ENCODE assay signal across 22 cellular contexts in genomic region chr2:174021056-174021656, GRCh38. TPM values are rescaled to one million over a fixed set of nuclear protein-coding genes. Genes with fewer than 3 reads are reported as not detected.
DNase-seq lines count a peak whose midpoint lies in the region; ATAC-seq and TF ChIP-seq lines count a peak whose summit lies in the region.
"Had no signal": no experiment of that assay in that cellular context is flagged by ENCODE, and none has a peak within 500 bp of the region (broad histone marks: within the 10 kb centered on the region; RNA-seq: fewer than 3 reads in every experiment).

No MANE protein-coding gene starts in this region.

- DNase-seq in GM12865 (ENCODE audit: low read depth) (peak; percentile 38), NOMO-1 (lab: John Stamatoyannopoulos, UW; ENCODE audit: unreplicated experiment in 2 of 2) (peak; percentile 20 to 36), lower lobe of right lung (no peak), hippocampal formation (lab: John Stamatoyannopoulos, UW) (no peak), foreskin keratinocyte (no peak)
- no peak for DNase-seq in CD4-positive, alpha-beta memory T cell
- DNase-seq: activated CD4-positive, alpha-beta T cell treated with anti-CD3 and anti-CD28 coated beads, Interleukin-2, amount 50 U/mL, for 4 hours; body of pancreas; cortex of kidney; gastrocnemius medialis; NCI-H1105 treated with DMSO at 0.1 percent for 48 hours; NCI-H82; right lobe of liver; stimulated activated CD4-positive, alpha-beta T cell treated with anti-CD3 and anti-CD28 coated beads, Interleukin-1b, Interleukin-23, amount 100 ng/mL, for 48 hours had no signal

- peaks cover 0 to 3% (median 0%) of the 10 kb centered on the region in 8 donors for H3K9me3 Mint-ChIP-seq in CD4-positive, alpha-beta memory T cell
- H3K9me3 Mint-ChIP-seq: activated naive CD4-positive, alpha-beta T cell treated with anti-CD3 and anti-CD28 coated beads, Interleukin-2, amount 50 U/mL, for 24 hours had no signal

- ATAC-seq in HG02884 (IDR thresholded peaks at IDR 0.05; ENCODE audit: unreplicated experiment) = peak; percentile 66
- no peak for ATAC-seq in lower lobe of right lung
- ATAC-seq in GM18511 (IDR thresholded peaks at IDR 0.05; ENCODE audit: unreplicated experiment) = no peak
- ATAC-seq in foreskin keratinocyte = no peak
- ATAC-seq: body of pancreas, gastrocnemius medialis, left lobe of liver had no signal

- no peak overlapping the region for H3K4me3 Mint-ChIP-seq in CD4-positive, alpha-beta memory T cell
- H3K4me3 Mint-ChIP-seq: activated naive CD4-positive, alpha-beta T cell treated with anti-CD3 and anti-CD28 coated beads, Interleukin-2, amount 50 U/mL, for 24 hours had no signal

- no peaks in the 10 kb centered on the region for H3K36me3 Mint-ChIP-seq in CD4-positive, alpha-beta memory T cell
- H3K36me3 Mint-ChIP-seq: activated naive CD4-positive, alpha-beta T cell treated with anti-CD3 and anti-CD28 coated beads, Interleukin-2, amount 50 U/mL, for 24 hours had no signal

- no peaks in the 10 kb centered on the region for H3K36me3 ChIP-seq in lower lobe of right lung
- H3K36me3 ChIP-seq in CD4-positive, alpha-beta memory T cell (ENCODE audit: insufficient read depth, low read length) = no peaks in the 10 kb centered on the region
- H3K36me3 ChIP-seq: gastrocnemius medialis, HAP-1, right lobe of liver had no signal

- TF ChIP-seq CTCF in GM12865 (IDR thresholded peaks at IDR 0.05; ENCODE audit: insufficient read depth, low read depth, low read length, missing control alignments) = no peak
- no peak for TF ChIP-seq CTCF in lower lobe of right lung (IDR thresholded peaks at IDR 0.05)
- TF ChIP-seq CTCF in foreskin keratinocyte (conservative IDR thresholded peaks at IDR 0.05) = no peak

- no peaks in the 10 kb centered on the region for H3K9me3 ChIP-seq in lower lobe of right lung
- H3K9me3 ChIP-seq in CD4-positive, alpha-beta memory T cell (ENCODE audit: control insufficient read depth in 1 of 2, low read length in 2 of 2) = no peaks in the 10 kb centered on the region
- H3K9me3 ChIP-seq: body of pancreas, gastrocnemius medialis, HAP-1, right lobe of liver had no signal

- H3K27me3 ChIP-seq in lower lobe of right lung (ENCODE audit: low read depth) (no peaks in the 10 kb centered on the region), foreskin keratinocyte (no peaks in the 10 kb centered on the region)
- H3K27me3 ChIP-seq in CD4-positive, alpha-beta memory T cell (ENCODE audit: insufficient read depth, low read length) = no peaks in the 10 kb centered on the region
- H3K27me3 ChIP-seq: body of pancreas, gastrocnemius medialis, right lobe of liver had no signal

- CTCF ChIA-PET in CD4-positive, alpha-beta memory T cell (lab: Charles Lee; ENCODE audit: partially characterized antibody) = interaction anchor here (1.3 kb wide), 1 partner anchor 15 kb away, joined by 3 read pairs; no protein-coding TSS in a partner anchor

- POLR2A ChIA-PET in CD4-positive, alpha-beta memory T cell (lab: Charles Lee; ENCODE audit: partially characterized antibody) = no interaction called here

- peak overlapping the region; percentile 38 for H3K27ac ChIP-seq in lower lobe of right lung
- no peak overlapping the region for H3K27ac ChIP-seq in CD4-positive, alpha-beta memory T cell (ENCODE audit: low read depth, low read length)
- no peak overlapping the region for H3K27ac ChIP-seq in foreskin keratinocyte
- H3K27ac ChIP-seq: body of pancreas, epithelial cell of prostate, right lobe of liver, RWPE1, VCaP had no signal

- intact Hi-C loops in lower lobe of right lung (cut with DNase I) = no loop called here
- intact Hi-C loops in CD4-positive, alpha-beta memory T cell (cut with micrococcal nuclease) = no loop called here

- peaks cover 0 to 3% (median 0%) of the 10 kb centered on the region in 4 donors for H3K4me1 Mint-ChIP-seq in CD4-positive, alpha-beta memory T cell
- H3K4me1 Mint-ChIP-seq: activated naive CD4-positive, alpha-beta T cell treated with anti-CD3 and anti-CD28 coated beads, Interleukin-2, amount 50 U/mL, for 24 hours had no signal

- peaks cover 2 to 3% of the 10 kb centered on the region in 2 donors for H3K27me3 Mint-ChIP-seq in CD4-positive, alpha-beta memory T cell
- H3K27me3 Mint-ChIP-seq: activated naive CD4-positive, alpha-beta T cell treated with anti-CD3 and anti-CD28 coated beads, Interleukin-2, amount 50 U/mL, for 24 hours had no signal

- no peak overlapping the region for H3K27ac Mint-ChIP-seq in CD4-positive, alpha-beta memory T cell
- H3K27ac Mint-ChIP-seq: activated naive CD4-positive, alpha-beta T cell treated with anti-CD3 and anti-CD28 coated beads, Interleukin-2, amount 50 U/mL, for 24 hours had no signal

- H3K4me1 ChIP-seq in lower lobe of right lung (peaks cover 26% of the 10 kb centered on the region), foreskin keratinocyte (no peaks in the 10 kb centered on the region)
- no peaks in the 10 kb centered on the region for H3K4me1 ChIP-seq in CD4-positive, alpha-beta memory T cell (ENCODE audit: insufficient read depth, low read length)
- H3K4me1 ChIP-seq: body of pancreas, right lobe of liver had no signal

- H3K4me3 ChIP-seq in GM12865 (ENCODE audit: low read depth, low read length) = no peak overlapping the region
- H3K4me3 ChIP-seq in lower lobe of right lung = no peak overlapping the region
- no peak overlapping the region for H3K4me3 ChIP-seq in CD4-positive, alpha-beta memory T cell (ENCODE audit: low read length in 2 of 2)
- H3K4me3 ChIP-seq: body of pancreas, gastrocnemius medialis, HAP-1, right lobe of liver had no signal

RNA-seq across cellular contexts. Expression of gene SP3, which starts 56.0 kb away (rescaled TPM):
- total RNA-seq in lower lobe of right lung (77.0 TPM), foreskin keratinocyte (63.9 and 64.1 TPM in 2 replicates)
- 100 to 1,000 TPM; 117 to 130 TPM for total RNA-seq in CD4-positive, alpha-beta memory T cell
- polyA plus RNA-seq in CD4-positive, alpha-beta memory T cell = 10 to 100 TPM; 55.5 to 83.4 TPM
- polyA plus RNA-seq in foreskin keratinocyte = 10.2 and 13.0 TPM in 2 replicates

Comparison
In these comparisons a context has a peak if more than half of its experiments do, and no peak if none do; other contexts are left out.
1. DNase-seq: peak in GM12865 (single experiment) and NOMO-1 (2 of 2); none in lower lobe of right lung (single experiment), hippocampal formation (0 of 2), CD4-positive, alpha-beta memory T cell (0 of 5) and foreskin keratinocyte (0 of 2).